In the genomic region with DNA sequence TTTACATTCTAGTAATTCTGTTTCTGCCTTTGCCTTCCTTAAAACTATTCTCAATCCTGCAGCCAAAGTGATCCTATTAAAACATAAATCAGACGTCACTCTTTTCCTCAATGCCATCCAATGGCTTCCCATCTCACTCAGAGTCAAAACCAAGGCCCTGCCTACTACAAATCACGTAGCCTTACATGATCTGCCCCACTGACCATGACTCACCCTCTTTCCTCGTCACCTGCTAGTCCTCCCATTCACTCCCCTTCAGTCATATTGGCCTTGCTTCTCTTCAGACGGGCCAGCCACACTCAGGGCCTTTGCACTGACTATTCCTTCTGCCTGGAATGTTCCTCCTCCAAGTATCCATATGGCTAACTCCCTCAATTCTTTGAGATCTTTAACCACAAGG, we compare ENCODE assay signal across 9 cellular contexts. TPM values are rescaled to one million over a fixed set of nuclear protein-coding genes. Genes with fewer than 3 reads are reported as not detected.
A peak's percentile ranks its signal among the peaks of the same experiment; 100 is the strongest.
DNase-seq lines count a peak whose midpoint lies in the region; ATAC-seq and TF ChIP-seq lines count a peak whose summit lies in the region.
"Had no signal": no experiment of that assay in that cellular context is flagged by ENCODE, and none has a peak within 500 bp of the region (broad histone marks: within the 10 kb centered on the region; RNA-seq: fewer than 3 reads in every experiment).

No MANE protein-coding gene starts in this region.

- no peaks in the 10 kb centered on the region for H3K4me1 ChIP-seq in tibial artery
- H3K4me1 ChIP-seq: right lobe of liver had no signal

- H3K27me3 ChIP-seq in tibial artery: no peaks in the 10 kb centered on the region
- H3K27me3 ChIP-seq: right lobe of liver had no signal

- no peak for TF ChIP-seq CTCF in GM13976 (IDR thresholded peaks at IDR 0.05; ENCODE audit: borderline replicate concordance, control extremely low read depth, extremely low read depth, insufficient read depth, missing control alignments)
- no peak for TF ChIP-seq CTCF in tibial artery (IDR thresholded peaks at IDR 0.05)

- H3K27ac ChIP-seq in tibial artery: no peak overlapping the region
- H3K27ac ChIP-seq: right lobe of liver had no signal

- in situ Hi-C loops in GM13976 (cut with MboI; ENCODE audit: low sequenced_read_pairs, unreplicated experiment): no loop called here

- intact Hi-C loops in tibial artery (cut with DNase I; ENCODE audit: low total_unique reads): no loop called here

- peak; percentile 53 for ATAC-seq in GM21515 (IDR thresholded peaks at IDR 0.05; ENCODE audit: unreplicated experiment)

- no peaks in the 10 kb centered on the region for H3K36me3 ChIP-seq in tibial artery
- H3K36me3 ChIP-seq: right lobe of liver had no signal

- H3K9me3 ChIP-seq in tibial artery: no peaks in the 10 kb centered on the region
- H3K9me3 ChIP-seq: right lobe of liver had no signal

- peak; percentile 51 for DNase-seq in GM13976 (ENCODE audit: low spot score)
- peak; percentile 66 for DNase-seq in HT1080 (ENCODE audit: low read depth)
- DNase-seq in iPS-NIHi7 (ENCODE audit: extremely low spot score): peak; percentile 23
- no peak for DNase-seq in HCEC 1CT
- DNase-seq in tibial artery: no peak
- no peak for DNase-seq in dedifferentiated amniotic fluid mesenchymal stem cell (ENCODE audit: extremely low spot score)
- DNase-seq in SW 1271 (lab: John Stamatoyannopoulos, UW): no peak
- DNase-seq: right lobe of liver had no signal

- no peak overlapping the region for H3K4me3 ChIP-seq in tibial artery
- H3K4me3 ChIP-seq: right lobe of liver had no signal

RNA-seq across cellular contexts. Expression of gene DMXL1, which starts 39.0 kb away (rescaled TPM):
- total RNA-seq in HT1080 (2014; rRNA removed; shearing (Covaris generic)): 10.9 and 14.8 TPM in 2 replicates
- 7.5 and 10.7 TPM in 2 replicates for polyA plus RNA-seq in HT1080 (2015; cell fraction: cytosol; rRNA removed)
- polyA plus RNA-seq in HT1080 (2015; cell fraction: nucleus; rRNA removed): 23.2 and 31.6 TPM in 2 replicates

RNA-seq across cellular contexts. Expression of gene DTWD2, which starts 43.6 kb away (rescaled TPM):
- total RNA-seq in HT1080 (2014; rRNA removed; shearing (Covaris generic)): 5.8 and 8.2 TPM in 2 replicates
- polyA plus RNA-seq in HT1080 (2015; cell fraction: cytosol; rRNA removed): 4.8 and 5.6 TPM in 2 replicates
- polyA plus RNA-seq in HT1080 (2015; cell fraction: nucleus; rRNA removed): 4.8 and 4.9 TPM in 2 replicates

Comparison
In these comparisons a context has a peak if more than half of its experiments do, and no peak if none do; other contexts are left out.
1. DNase-seq: peak in GM13976 (single experiment), HT1080 (single experiment) and iPS-NIHi7 (single experiment); none in HCEC 1CT (single experiment), tibial artery (0 of 2), dedifferentiated amniotic fluid mesenchymal stem cell (single experiment) and SW 1271 (0 of 2).